Comparison of ENCODE assay signal across 9 cellular contexts in the genomic region with DNA sequence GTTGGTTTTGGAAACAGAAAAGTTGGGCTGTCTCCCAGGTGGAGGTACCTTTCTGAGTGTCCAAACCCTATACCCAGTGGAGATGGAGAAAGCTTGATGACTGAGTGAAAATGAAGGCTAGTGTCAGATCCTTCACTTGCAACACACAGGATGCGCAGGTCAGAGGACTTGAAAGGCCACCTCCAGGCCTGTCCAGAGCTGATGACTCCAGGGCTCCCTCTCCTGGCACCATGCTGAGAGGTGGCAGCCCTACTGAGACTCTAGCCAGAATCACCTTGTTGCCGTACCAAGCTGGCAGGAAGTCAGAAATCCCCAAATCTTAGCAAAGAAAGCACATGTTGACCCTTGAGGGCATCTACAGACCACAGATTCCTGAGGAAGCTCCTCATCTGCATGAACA. TPM values are rescaled to one million over a fixed set of nuclear protein-coding genes. Genes with fewer than 3 reads are reported as not detected.
DNase-seq lines count a peak whose midpoint lies in the region; ATAC-seq and TF ChIP-seq lines count a peak whose summit lies in the region.
"Had no signal": no experiment of that assay in that cellular context is flagged by ENCODE, and none has a peak within 500 bp of the region (broad histone marks: within the 10 kb centered on the region; RNA-seq: fewer than 3 reads in every experiment).

No MANE protein-coding gene starts in this region.

- H3K36me3 Mint-ChIP-seq in activated T-cell treated with anti-CD3 and anti-CD28 coated beads, Interleukin-2, amount 50 U/mL, for 72 hours (ENCODE audit: insufficient read depth in 2 of 2): no peaks in the 10 kb centered on the region
- no peaks in the 10 kb centered on the region for H3K36me3 Mint-ChIP-seq in activated T-cell treated with anti-CD3 and anti-CD28 coated beads, Interleukin-2, amount 50 U/mL, for 4 hours (ENCODE audit: insufficient read depth)
- no peaks in the 10 kb centered on the region for H3K36me3 Mint-ChIP-seq in naive thymus-derived CD8-positive, alpha-beta T cell
- H3K36me3 Mint-ChIP-seq: T-cell had no signal

- H3K4me3 ChIP-seq in ovary: no peak overlapping the region

- H3K36me3 ChIP-seq in ovary: no peaks in the 10 kb centered on the region

- TF ChIP-seq POLR2A in ovary (IDR thresholded peaks at IDR 0.05): no peak

- no peak for TF ChIP-seq EP300 in ovary (IDR thresholded peaks at IDR 0.05)

- POLR2A ChIA-PET in naive thymus-derived CD8-positive, alpha-beta T cell (lab: Charles Lee): no interaction called here

- H3K27ac ChIP-seq in ovary: no peak overlapping the region

- ATAC-seq in activated T-cell treated with anti-CD3 and anti-CD28 coated beads, Interleukin-2, amount 50 U/mL, for 72 hours (replicated peaks in 1 of 2): peak in 1 of 2 donors; percentile 32
- ATAC-seq in activated T-cell treated with anti-CD3 and anti-CD28 coated beads, Interleukin-2, amount 50 U/mL, for 4 hours: no peak
- ATAC-seq in naive thymus-derived CD8-positive, alpha-beta T cell: no peak
- ATAC-seq: T-cell had no signal

- H3K27me3 ChIP-seq in ovary: no peaks in the 10 kb centered on the region

- intact Hi-C loops in ovary (cut with DNase I): loop anchor here in 2 of 4 donors (10.0 kb wide), 1 partner anchor 190 kb away; no protein-coding TSS in a partner anchor

- 66 to 74% (median 71%) methylated on average over 2 of the region's 2 CpGs for WGBS in ovary, 3 donors

- H3K9me3 ChIP-seq in ovary: no peaks in the 10 kb centered on the region

- H3K27ac Mint-ChIP-seq in activated T-cell treated with anti-CD3 and anti-CD28 coated beads, Interleukin-2, amount 50 U/mL, for 72 hours: no peak overlapping the region
- no peak overlapping the region for H3K27ac Mint-ChIP-seq in naive thymus-derived CD8-positive, alpha-beta T cell

- no peaks in the 10 kb centered on the region for H3K4me1 ChIP-seq in ovary (ENCODE audit: insufficient read depth)

- no peaks in the 10 kb centered on the region for H3K9me3 Mint-ChIP-seq in activated T-cell treated with anti-CD3 and anti-CD28 coated beads, Interleukin-2, amount 50 U/mL, for 72 hours
- no peaks in the 10 kb centered on the region for H3K9me3 Mint-ChIP-seq in activated T-cell treated with anti-CD3 and anti-CD28 coated beads, Interleukin-2, amount 50 U/mL, for 4 hours
- H3K9me3 Mint-ChIP-seq in naive thymus-derived CD8-positive, alpha-beta T cell: no peaks in the 10 kb centered on the region
- H3K9me3 Mint-ChIP-seq: T-cell had no signal

- TF ChIP-seq CTCF in ovary (IDR thresholded peaks at IDR 0.05): no peak

- no peak overlapping the region for H3K4me3 Mint-ChIP-seq in activated T-cell treated with anti-CD3 and anti-CD28 coated beads, Interleukin-2, amount 50 U/mL, for 72 hours
- H3K4me3 Mint-ChIP-seq in activated T-cell treated with anti-CD3 and anti-CD28 coated beads, Interleukin-2, amount 50 U/mL, for 4 hours: no peak overlapping the region
- H3K4me3 Mint-ChIP-seq in naive thymus-derived CD8-positive, alpha-beta T cell: no peak overlapping the region

- peaks cover 48% of the 10 kb centered on the region for H3K27me3 Mint-ChIP-seq in activated T-cell treated with anti-CD3 and anti-CD28 coated beads, Interleukin-2, amount 50 U/mL, for 72 hours (ENCODE audit: low read depth)
- peaks cover 6% of the 10 kb centered on the region for H3K27me3 Mint-ChIP-seq in activated T-cell treated with anti-CD3 and anti-CD28 coated beads, Interleukin-2, amount 50 U/mL, for 4 hours (ENCODE audit: low read depth)
- H3K27me3 Mint-ChIP-seq in naive thymus-derived CD8-positive, alpha-beta T cell: peaks cover 1 to 16% (median 11%) of the 10 kb centered on the region in 5 donors

- peaks cover 21% of the 10 kb centered on the region for H3K4me1 Mint-ChIP-seq in activated T-cell treated with anti-CD3 and anti-CD28 coated beads, Interleukin-2, amount 50 U/mL, for 72 hours (ENCODE audit: low read depth)
- peaks cover 6% of the 10 kb centered on the region for H3K4me1 Mint-ChIP-seq in activated T-cell treated with anti-CD3 and anti-CD28 coated beads, Interleukin-2, amount 50 U/mL, for 4 hours (ENCODE audit: low read depth)
- peaks cover 2 to 8% (median 6%) of the 10 kb centered on the region in 4 donors for H3K4me1 Mint-ChIP-seq in naive thymus-derived CD8-positive, alpha-beta T cell

- DNase-seq in activated T-cell treated with anti-CD3 and anti-CD28 coated beads, Interleukin-2, amount 50 U/mL, for 72 hours: peak; percentile 39 to 50
- DNase-seq in activated T-cell treated with anti-CD3 and anti-CD28 coated beads, Interleukin-2, amount 50 U/mL, for 4 hours: no peak
- DNase-seq in NOMO-1 treated with DMSO at 0.1 percent for 48 hours (lab: John Stamatoyannopoulos, UW; ENCODE audit: unreplicated experiment) (peak; percentile 19), dermis blood vessel endothelial cell (peak; percentile 45), ovary (no peak), cerebellar nuclear complex (lab: John Stamatoyannopoulos, UW) (no peak)
- DNase-seq in stimulated activated CD8-positive, alpha-beta memory T cell treated with anti-CD3 and anti-CD28 coated beads, Interleukin-4, amount 100 ng/mL, for 48 hours: peak; percentile 43
- DNase-seq in naive thymus-derived CD8-positive, alpha-beta T cell: no peak

RNA-seq across cellular contexts. Expression of a gene that starts 16.4 kb away (rescaled TPM):
- total RNA-seq in activated T-cell treated with anti-CD3 and anti-CD28 coated beads, Interleukin-2, amount 50 U/mL, for 72 hours: not detected
- not detected for total RNA-seq in activated T-cell treated with anti-CD3 and anti-CD28 coated beads, Interleukin-2, amount 50 U/mL, for 4 hours
- total RNA-seq in dermis blood vessel endothelial cell (not detected in 2 replicates), ovary (under 1 TPM in 1 of 7 donors, not detected in 6; 0.08 TPM)
- polyA plus RNA-seq in ovary: not detected
- total RNA-seq in naive thymus-derived CD8-positive, alpha-beta T cell: not detected
- polyA plus RNA-seq in naive thymus-derived CD8-positive, alpha-beta T cell: not detected

RNA-seq across cellular contexts. Expression of a gene that starts 45.4 kb away (rescaled TPM):
- total RNA-seq in activated T-cell treated with anti-CD3 and anti-CD28 coated beads, Interleukin-2, amount 50 U/mL, for 72 hours: under 1 TPM in 1 of 2 donors, not detected in 1; 0.37 TPM
- not detected for total RNA-seq in activated T-cell treated with anti-CD3 and anti-CD28 coated beads, Interleukin-2, amount 50 U/mL, for 4 hours
- total RNA-seq in dermis blood vessel endothelial cell (not detected in 2 replicates), ovary (not detected)
- polyA plus RNA-seq in ovary: not detected
- not detected for total RNA-seq in naive thymus-derived CD8-positive, alpha-beta T cell
- polyA plus RNA-seq in naive thymus-derived CD8-positive, alpha-beta T cell: not detected
- total RNA-seq: T-cell had no signal

Comparison
In these comparisons a context has a peak if more than half of its experiments do, and no peak if none do; other contexts are left out.
1. DNase-seq: peak in activated T-cell treated with anti-CD3 and anti-CD28 coated beads, Interleukin-2, amount 50 U/mL, for 72 hours (2 of 2), NOMO-1 treated with DMSO at 0.1 percent for 48 hours (single experiment), dermis blood vessel endothelial cell (single experiment) and stimulated activated CD8-positive, alpha-beta memory T cell treated with anti-CD3 and anti-CD28 coated beads, Interleukin-4, amount 100 ng/mL, for 48 hours (single experiment); none in activated T-cell treated with anti-CD3 and anti-CD28 coated beads, Interleukin-2, amount 50 U/mL, for 4 hours (single experiment), ovary (0 of 5), naive thymus-derived CD8-positive, alpha-beta T cell (0 of 10) and cerebellar nuclear complex (0 of 2).